In genomic region chrX:122579036-122579435, GRCh38 we compare ENCODE assay signal across 29 cellular contexts.
"Had no signal": no experiment of that assay in that cellular context is flagged by ENCODE, and none has a peak within 500 bp of the region (broad histone marks: within the 10 kb centered on the region; RNA-seq: fewer than 3 reads in every experiment).

No MANE protein-coding gene starts in this region.

- H3K27me3 Mint-ChIP-seq: activated CD4-positive, alpha-beta memory T cell treated with anti-CD3 and anti-CD28 coated beads for 36 hours; activated CD4-positive, alpha-beta T cell treated with anti-CD3 and anti-CD28 coated beads for 36 hours; activated CD4-positive, alpha-beta T cell treated with anti-CD3 and anti-CD28 coated beads, Interleukin-2, amount 10 ng/mL, durations not matched to agents 24 days and 14 days; activated CD8-positive, alpha-beta memory T cell treated with anti-CD3 and anti-CD28 coated beads, Interleukin-2, amount 10 ng/mL, durations not matched to agents 7 days and 5 days; activated naive CD4-positive, alpha-beta T cell treated with anti-CD3 and anti-CD28 coated beads, Interleukin-2, amount 50 U/mL, for 24 hours; activated naive CD8-positive, alpha-beta T cell treated with anti-CD3 and anti-CD28 coated beads for 36 hours; activated naive CD8-positive, alpha-beta T cell treated with anti-CD3 and anti-CD28 coated beads, Interleukin-2, amount 50 U/mL, for 24 hours; brain had no signal

- DNase-seq: activated CD4-positive, alpha-beta memory T cell treated with anti-CD3 and anti-CD28 coated beads for 36 hours; activated CD4-positive, alpha-beta T cell treated with anti-CD3 and anti-CD28 coated beads for 36 hours; activated CD4-positive, alpha-beta T cell treated with anti-CD3 and anti-CD28 coated beads, Interleukin-2, amount 10 ng/mL, durations not matched to agents 24 days and 14 days; activated CD4-positive, CD25-positive, alpha-beta regulatory T cell; activated CD4-positive, CD25-positive, alpha-beta regulatory T cell treated with anti-CD3 and anti-CD28 coated beads, Interleukin-2, amount 50 U/mL, for 72 hours; activated CD8-positive, alpha-beta memory T cell treated with anti-CD3 and anti-CD28 coated beads, Interleukin-2, amount 10 ng/mL, durations not matched to agents 7 days and 5 days; activated CD8-positive, alpha-beta memory T cell treated with anti-CD3 and anti-CD28 coated beads, Interleukin-2, amount 50 U/mL, for 4 hours; activated CD8-positive, alpha-beta T cell treated with anti-CD3 and anti-CD28 coated beads, Interleukin-2, amount 10 ng/mL, durations not matched to agents 7 days and 5 days; activated effector memory CD4-positive, alpha-beta T cell treated with anti-CD3 and anti-CD28 coated beads, Interleukin-2, amount 50 U/mL, for 16 hours; activated naive CD4-positive, alpha-beta T cell treated with anti-CD3 and anti-CD28 coated beads for 36 hours; activated naive CD8-positive, alpha-beta T cell treated with anti-CD3 and anti-CD28 coated beads for 36 hours; activated naive CD8-positive, alpha-beta T cell treated with anti-CD3 and anti-CD28 coated beads, Interleukin-2, amount 50 U/mL, for 24 hours; activated T-cell treated with anti-CD3 and anti-CD28 coated beads, Interleukin-2, amount 50 U/mL, for 1 hour; activated T-cell treated with anti-CD3 and anti-CD28 coated beads, Interleukin-2, amount 50 U/mL, for 48 hours; adrenal gland; amygdala; aorta; caudate nucleus; colonic mucosa; effector CD8-positive, alpha-beta T cell; esophagus squamous epithelium; heart right ventricle; T-helper 2 cell had no signal

- H3K4me1 ChIP-seq: adrenal gland, colonic mucosa, esophagus squamous epithelium, gastroesophageal sphincter, heart right ventricle had no signal

- H3K4me3 Mint-ChIP-seq: activated CD4-positive, alpha-beta memory T cell treated with anti-CD3 and anti-CD28 coated beads for 36 hours; activated CD4-positive, alpha-beta T cell treated with anti-CD3 and anti-CD28 coated beads for 36 hours; activated CD4-positive, alpha-beta T cell treated with anti-CD3 and anti-CD28 coated beads, Interleukin-2, amount 10 ng/mL, durations not matched to agents 24 days and 14 days; activated CD8-positive, alpha-beta memory T cell treated with anti-CD3 and anti-CD28 coated beads, Interleukin-2, amount 10 ng/mL, durations not matched to agents 7 days and 5 days; activated CD8-positive, alpha-beta T cell treated with anti-CD3 and anti-CD28 coated beads, Interleukin-2, amount 10 ng/mL, durations not matched to agents 7 days and 5 days; activated naive CD4-positive, alpha-beta T cell treated with anti-CD3 and anti-CD28 coated beads for 36 hours; activated naive CD4-positive, alpha-beta T cell treated with anti-CD3 and anti-CD28 coated beads, Interleukin-2, amount 50 U/mL, for 24 hours; activated naive CD8-positive, alpha-beta T cell treated with anti-CD3 and anti-CD28 coated beads for 36 hours; activated naive CD8-positive, alpha-beta T cell treated with anti-CD3 and anti-CD28 coated beads, Interleukin-2, amount 50 U/mL, for 24 hours; activated T-helper 1 cell treated with anti-CD3 and anti-CD28 coated beads, Interleukin-12 subunit alpha, Interleukin-12 subunit beta, Interleukin-2, Interleukin-4 antibody, amounts not matched to agents 30 ng/mL and 10 ng/mL and 1 ng/mL, durations not matched to agents 14 hours and 24 hours and 36 hours; brain had no signal

- H3K4me1 Mint-ChIP-seq: activated CD4-positive, alpha-beta T cell treated with anti-CD3 and anti-CD28 coated beads for 36 hours; activated CD4-positive, alpha-beta T cell treated with anti-CD3 and anti-CD28 coated beads, Interleukin-2, amount 10 ng/mL, durations not matched to agents 24 days and 14 days; activated CD8-positive, alpha-beta memory T cell treated with anti-CD3 and anti-CD28 coated beads, Interleukin-2, amount 10 ng/mL, durations not matched to agents 7 days and 5 days; activated naive CD4-positive, alpha-beta T cell treated with anti-CD3 and anti-CD28 coated beads, Interleukin-2, amount 50 U/mL, for 24 hours; activated naive CD8-positive, alpha-beta T cell treated with anti-CD3 and anti-CD28 coated beads for 36 hours; activated naive CD8-positive, alpha-beta T cell treated with anti-CD3 and anti-CD28 coated beads, Interleukin-2, amount 50 U/mL, for 24 hours; brain had no signal

- H3K36me3 Mint-ChIP-seq: activated CD4-positive, alpha-beta memory T cell treated with anti-CD3 and anti-CD28 coated beads for 36 hours; activated CD8-positive, alpha-beta memory T cell treated with anti-CD3 and anti-CD28 coated beads, Interleukin-2, amount 10 ng/mL, durations not matched to agents 7 days and 5 days; activated naive CD4-positive, alpha-beta T cell treated with anti-CD3 and anti-CD28 coated beads, Interleukin-2, amount 50 U/mL, for 24 hours; activated naive CD8-positive, alpha-beta T cell treated with anti-CD3 and anti-CD28 coated beads for 36 hours; brain had no signal

- H3K36me3 ChIP-seq: adrenal gland, colonic mucosa, esophagus squamous epithelium, gastroesophageal sphincter, heart right ventricle had no signal

- ATAC-seq: activated CD4-positive, alpha-beta T cell treated with anti-CD3 and anti-CD28 coated beads for 36 hours; activated CD8-positive, alpha-beta memory T cell treated with anti-CD3 and anti-CD28 coated beads, Interleukin-2, amount 10 ng/mL, durations not matched to agents 7 days and 5 days; activated CD8-positive, alpha-beta T cell treated with anti-CD3 and anti-CD28 coated beads, Interleukin-2, amount 10 ng/mL, durations not matched to agents 7 days and 5 days; activated naive CD8-positive, alpha-beta T cell treated with anti-CD3 and anti-CD28 coated beads, Interleukin-2, amount 50 U/mL, for 24 hours; gastroesophageal sphincter; heart right ventricle had no signal

- H3K27ac Mint-ChIP-seq: activated CD4-positive, alpha-beta memory T cell treated with anti-CD3 and anti-CD28 coated beads for 36 hours; activated CD4-positive, alpha-beta T cell treated with anti-CD3 and anti-CD28 coated beads for 36 hours; activated CD4-positive, alpha-beta T cell treated with anti-CD3 and anti-CD28 coated beads, Interleukin-2, amount 10 ng/mL, durations not matched to agents 24 days and 14 days; activated CD8-positive, alpha-beta memory T cell treated with anti-CD3 and anti-CD28 coated beads, Interleukin-2, amount 10 ng/mL, durations not matched to agents 7 days and 5 days; activated CD8-positive, alpha-beta T cell treated with anti-CD3 and anti-CD28 coated beads, Interleukin-2, amount 10 ng/mL, durations not matched to agents 7 days and 5 days; activated naive CD4-positive, alpha-beta T cell treated with anti-CD3 and anti-CD28 coated beads for 36 hours; activated naive CD4-positive, alpha-beta T cell treated with anti-CD3 and anti-CD28 coated beads, Interleukin-2, amount 50 U/mL, for 24 hours; activated naive CD8-positive, alpha-beta T cell treated with anti-CD3 and anti-CD28 coated beads for 36 hours; activated naive CD8-positive, alpha-beta T cell treated with anti-CD3 and anti-CD28 coated beads, Interleukin-2, amount 50 U/mL, for 24 hours; activated T-helper 1 cell treated with anti-CD3 and anti-CD28 coated beads, Interleukin-12 subunit alpha, Interleukin-12 subunit beta, Interleukin-2, Interleukin-4 antibody, amounts not matched to agents 30 ng/mL and 10 ng/mL and 1 ng/mL, durations not matched to agents 14 hours and 24 hours and 36 hours; activated T-helper 2 cell treated with anti-CD3 and anti-CD28 coated beads, Interferon-gamma antibody, Interleukin-2, Interleukin-4, amounts not matched to agents 10 μg/mL and 5 μg/mL and 100 μg/mL, durations not matched to agents 14 hours and 24 hours and 36 hours; brain had no signal

- H3K27me3 ChIP-seq: adrenal gland, colonic mucosa, esophagus squamous epithelium, gastroesophageal sphincter, heart right ventricle had no signal

- H3K27ac ChIP-seq: adrenal gland, colonic mucosa, epithelial cell of prostate, esophagus squamous epithelium, gastroesophageal sphincter, heart right ventricle had no signal

- H3K9me3 ChIP-seq: adrenal gland, colonic mucosa, esophagus squamous epithelium, gastroesophageal sphincter had no signal

- H3K9me3 Mint-ChIP-seq: activated naive CD4-positive, alpha-beta T cell treated with anti-CD3 and anti-CD28 coated beads, Interleukin-2, amount 50 U/mL, for 24 hours; activated naive CD8-positive, alpha-beta T cell treated with anti-CD3 and anti-CD28 coated beads, Interleukin-2, amount 50 U/mL, for 24 hours; activated T-helper 1 cell treated with anti-CD3 and anti-CD28 coated beads, Interleukin-12 subunit alpha, Interleukin-12 subunit beta, Interleukin-2, Interleukin-4 antibody, amounts not matched to agents 30 ng/mL and 10 ng/mL and 1 ng/mL, durations not matched to agents 14 hours and 24 hours and 36 hours had no signal

- H3K4me3 ChIP-seq: adrenal gland, colonic mucosa, esophagus squamous epithelium, gastroesophageal sphincter, heart right ventricle had no signal
